Comparison of ENCODE assay signal across 24 cellular contexts in the genomic region with DNA sequence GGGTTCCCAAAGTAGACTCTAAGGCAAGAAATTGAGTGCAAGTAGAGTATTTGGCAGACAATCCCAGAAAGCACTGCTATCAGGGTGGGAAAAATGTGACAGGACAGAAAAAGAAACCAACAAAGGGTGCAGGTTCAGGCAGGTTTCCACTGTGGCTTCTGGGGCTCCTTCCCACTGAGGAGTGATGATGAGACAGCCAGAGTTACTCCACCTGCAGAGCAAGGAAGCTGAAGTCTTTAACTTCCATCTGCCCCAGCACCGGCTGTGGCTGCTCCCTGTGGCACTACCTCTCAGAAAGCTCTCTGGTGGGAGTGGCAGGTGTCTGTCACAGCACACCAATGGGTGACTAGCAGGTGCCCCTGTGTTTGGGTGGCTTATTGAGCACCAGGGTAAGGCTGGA. TPM values are rescaled to one million over a fixed set of nuclear protein-coding genes. Genes with fewer than 3 reads are reported as not detected.
"Had no signal": no experiment of that assay in that cellular context is flagged by ENCODE, and none has a peak within 500 bp of the region (broad histone marks: within the 10 kb centered on the region; RNA-seq: fewer than 3 reads in every experiment).

No MANE protein-coding gene starts in this region.

- DNase-seq: dorsolateral prefrontal cortex; effector CD4-positive, alpha-beta T cell; foreskin melanocyte; glutamatergic neuron; heart right ventricle; hypothalamus; kidney; left lung; mesendoderm; naive thymus-derived CD8-positive, alpha-beta T cell; nephron progenitor cell; nucleus accumbens; psoas muscle; right cardiac atrium; sigmoid colon; stimulated activated CD4-positive, alpha-beta T cell treated with anti-CD3 and anti-CD28 coated beads, Interleukin-2, amount 100 ng/mL, for 24 hours; stimulated activated CD4-positive, alpha-beta T cell treated with anti-CD3 and anti-CD28 coated beads, Interleukin-4, amount 100 ng/mL, for 24 hours; stimulated activated naive CD4-positive, alpha-beta T cell treated with Interleukin-2 at 50 U/mL for 16 hours; stomach; thyroid gland had no signal

- H3K36me3 Mint-ChIP-seq: naive thymus-derived CD8-positive, alpha-beta T cell; stimulated activated effector memory CD8-positive, alpha-beta T cell treated with anti-CD3 and anti-CD28 coated beads, Interleukin-12 subunit alpha, Interleukin-12 subunit beta, amount 100 ng/mL, for 72 hours; type B pancreatic cell had no signal

- H3K9me3 Mint-ChIP-seq: naive thymus-derived CD8-positive, alpha-beta T cell; stimulated activated effector memory CD8-positive, alpha-beta T cell treated with anti-CD3 and anti-CD28 coated beads, Interleukin-12 subunit alpha, Interleukin-12 subunit beta, amount 100 ng/mL, for 72 hours; type B pancreatic cell had no signal

- ATAC-seq: heart right ventricle; left lung; naive thymus-derived CD8-positive, alpha-beta T cell; psoas muscle; right cardiac atrium; stimulated activated effector memory CD8-positive, alpha-beta T cell treated with anti-CD3 and anti-CD28 coated beads, Interleukin-12 subunit alpha, Interleukin-12 subunit beta, amount 100 ng/mL, for 72 hours had no signal

- H3K27ac Mint-ChIP-seq: nephron progenitor cell; stimulated activated effector memory CD8-positive, alpha-beta T cell treated with anti-CD3 and anti-CD28 coated beads, Interleukin-12 subunit alpha, Interleukin-12 subunit beta, amount 100 ng/mL, for 72 hours; type B pancreatic cell had no signal

- H3K27me3 Mint-ChIP-seq: naive thymus-derived CD8-positive, alpha-beta T cell had no signal

- H3K4me3 ChIP-seq: dorsolateral prefrontal cortex, esophagus muscularis mucosa, heart right ventricle, left lung, psoas muscle, sigmoid colon, stomach, thyroid gland had no signal

- H3K4me3 Mint-ChIP-seq: naive thymus-derived CD8-positive, alpha-beta T cell; nephron progenitor cell; stimulated activated effector memory CD8-positive, alpha-beta T cell treated with anti-CD3 and anti-CD28 coated beads, Interleukin-12 subunit alpha, Interleukin-12 subunit beta, amount 100 ng/mL, for 72 hours; type B pancreatic cell had no signal

RNA-seq across cellular contexts. Expression of gene ACKR3, which starts 37.6 kb away (rescaled TPM):
- total RNA-seq: myocyte had no signal
